ENCODE assay signal across 3 cellular contexts in the genomic region with DNA sequence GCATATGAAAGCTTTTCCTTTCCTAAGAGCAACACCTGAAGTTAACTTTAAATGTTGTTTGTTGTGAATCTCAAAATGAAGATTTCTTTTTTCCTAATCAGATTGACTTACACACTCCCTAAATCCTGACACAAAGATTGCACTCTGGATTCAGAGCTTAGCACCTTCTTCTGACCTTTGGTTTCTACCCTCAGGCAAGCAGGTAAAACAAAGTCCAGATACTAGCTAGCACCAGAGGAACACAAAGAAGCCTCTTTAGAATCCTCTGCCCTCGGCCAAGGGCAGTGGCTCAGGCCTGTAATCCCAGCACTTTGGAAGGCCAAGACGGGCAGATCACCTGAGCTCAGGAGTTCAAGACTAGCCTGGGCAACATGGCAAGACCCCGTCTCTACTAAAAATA.
TF ChIP-seq lines count a peak whose summit lies in the region.

No MANE protein-coding gene starts in this region.

TF ChIP-seq in IMR-90, 13 proteins besides CTCF, POLR2A, EP300 and RAD21:
- TF ChIP-seq MAFK (IDR thresholded peaks at IDR 0.05; ENCODE audit: low read depth, low read length) (no peak), MXI1 (IDR thresholded peaks at IDR 0.05; ENCODE audit: borderline replicate concordance, low read depth, low read length) (no peak), SMC3 (IDR thresholded peaks at IDR 0.05; ENCODE audit: low read depth, low read length) (no peak), RFX5 (IDR thresholded peaks at IDR 0.05; ENCODE audit: low read depth, low read length) (no peak), RCOR1 (IDR thresholded peaks at IDR 0.05; ENCODE audit: insufficient replicate concordance, low read length) (no peak), MAZ (IDR thresholded peaks at IDR 0.05; ENCODE audit: borderline replicate concordance, low read depth, low read length) (no peak), FOS (IDR thresholded peaks at IDR 0.05; ENCODE audit: low read depth, low read length) (no peak), BHLHE40 (IDR thresholded peaks at IDR 0.05; ENCODE audit: low read depth, low read length) (no peak), CHD1 (IDR thresholded peaks at IDR 0.05; ENCODE audit: low read depth, low read length) (no peak), CEBPB (IDR thresholded peaks at IDR 0.05; ENCODE audit: low read depth, low read length) (no peak)
- TF ChIP-seq, protein P1, sequence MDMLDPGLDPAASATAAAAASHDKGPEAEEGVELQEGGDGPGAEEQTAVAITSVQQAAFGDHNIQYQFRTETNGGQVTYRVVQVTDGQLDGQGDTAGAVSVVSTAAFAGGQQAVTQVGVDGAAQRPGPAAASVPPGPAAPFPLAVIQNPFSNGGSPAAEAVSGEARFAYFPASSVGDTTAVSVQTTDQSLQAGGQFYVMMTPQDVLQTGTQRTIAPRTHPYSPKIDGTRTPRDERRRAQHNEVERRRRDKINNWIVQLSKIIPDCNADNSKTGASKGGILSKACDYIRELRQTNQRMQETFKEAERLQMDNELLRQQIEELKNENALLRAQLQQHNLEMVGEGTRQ (IDR thresholded peaks at IDR 0.05; ENCODE audit: low read depth, low read length), result no peak
- TF ChIP-seq, protein P2, sequence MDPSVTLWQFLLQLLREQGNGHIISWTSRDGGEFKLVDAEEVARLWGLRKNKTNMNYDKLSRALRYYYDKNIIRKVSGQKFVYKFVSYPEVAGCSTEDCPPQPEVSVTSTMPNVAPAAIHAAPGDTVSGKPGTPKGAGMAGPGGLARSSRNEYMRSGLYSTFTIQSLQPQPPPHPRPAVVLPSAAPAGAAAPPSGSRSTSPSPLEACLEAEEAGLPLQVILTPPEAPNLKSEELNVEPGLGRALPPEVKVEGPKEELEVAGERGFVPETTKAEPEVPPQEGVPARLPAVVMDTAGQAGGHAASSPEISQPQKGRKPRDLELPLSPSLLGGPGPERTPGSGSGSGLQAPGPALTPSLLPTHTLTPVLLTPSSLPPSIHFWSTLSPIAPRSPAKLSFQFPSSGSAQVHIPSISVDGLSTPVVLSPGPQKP (IDR thresholded peaks at IDR 0.05; ENCODE audit: borderline replicate concordance, low read depth, low read length), result no peak

TF ChIP-seq in H1, 55 proteins besides CTCF, POLR2A, EP300 and RAD21:
- no peak for TF ChIP-seq RXRA (IDR thresholded peaks at IDR 0.05; ENCODE audit: insufficient read depth, low read depth, low read length)

TF ChIP-seq in HepG2, 621 proteins besides CTCF, POLR2A, EP300 and RAD21 (continues in another document):
- TF ChIP-seq ESRRA (CRISPR knock-in tag; IDR thresholded peaks at IDR 0.05; ENCODE audit: low read depth) (no peak), MATR3 (CRISPR knock-in tag; IDR thresholded peaks at IDR 0.05) (no peak), RCOR2 (CRISPR knock-in tag; IDR thresholded peaks at IDR 0.05) (0 out of 2 replicates have a peak, but pooled peaks have one; percentile 64), ERF (CRISPR knock-in tag; IDR thresholded peaks at IDR 0.05) (0 out of 2 replicates have a peak, but pooled peaks have one; percentile 16), RARA (CRISPR knock-in tag; IDR thresholded peaks at IDR 0.05) (0 out of 2 replicates have a peak, but pooled peaks have one; percentile 16), ZBTB38 (CRISPR knock-in tag; IDR thresholded peaks at IDR 0.05) (no peak), SMAD9 (CRISPR knock-in tag; IDR thresholded peaks at IDR 0.05) (no peak), PAX8 (CRISPR knock-in tag; IDR thresholded peaks at IDR 0.05; ENCODE audit: borderline replicate concordance) (no peak), ZMYM2 (CRISPR knock-in tag; IDR thresholded peaks at IDR 0.05) (peak; percentile 75; the same call in 1 of the 2 replicates), GLI4 (CRISPR knock-in tag; IDR thresholded peaks at IDR 0.05; ENCODE audit: borderline replicate concordance) (no peak), ZNF101 (CRISPR knock-in tag; IDR thresholded peaks at IDR 0.05; ENCODE audit: borderline replicate concordance, low read depth) (no peak), BCL6 (CRISPR knock-in tag; IDR thresholded peaks at IDR 0.05) (0 out of 2 replicates have a peak, but pooled peaks have one; percentile 5), YEATS2 (CRISPR knock-in tag; IDR thresholded peaks at IDR 0.05; ENCODE audit: borderline replicate concordance) (no peak), ZEB1 (IDR thresholded peaks at IDR 0.05; ENCODE audit: insufficient replicate concordance, low read depth) (peak; percentile 89), ZKSCAN1 (IDR thresholded peaks at IDR 0.05; ENCODE audit: low read length) (no peak), HNRNPUL1 (IDR thresholded peaks at IDR 0.05; ENCODE audit: low read depth, low read length) (no peak), NCOA5 (CRISPR knock-in tag; IDR thresholded peaks at IDR 0.05) (no peak), KMT2B (CRISPR knock-in tag; IDR thresholded peaks at IDR 0.05) (no peak), HNRNPLL (IDR thresholded peaks at IDR 0.05; ENCODE audit: low read depth, low read length, poor library complexity, severe bottlenecking) (no peak), HNF4A (CRISPR knock-in tag; IDR thresholded peaks at IDR 0.05) (peak; percentile 87), ZFY (CRISPR knock-in tag; IDR thresholded peaks at IDR 0.05) (no peak), SP2 (CRISPR knock-in tag; IDR thresholded peaks at IDR 0.05) (no peak), NR2F6 (IDR thresholded peaks at IDR 0.05) (no peak), NR2F6 (CRISPR knock-in tag; IDR thresholded peaks at IDR 0.05) (peak; percentile 27; the same call in 1 of the 2 replicates), ZMYM3 (CRISPR knock-in tag; IDR thresholded peaks at IDR 0.05) (peak; percentile 36; the same call in 1 of the 2 replicates), CBX2 (IDR thresholded peaks at IDR 0.05; ENCODE audit: low read depth, low read length) (no peak), CBX2 (CRISPR knock-in tag; IDR thresholded peaks at IDR 0.05; ENCODE audit: low read depth) (no peak), TAF15 (IDR thresholded peaks at IDR 0.05; ENCODE audit: low read depth, low read length, poor library complexity, severe bottlenecking) (no peak), ZNF772 (CRISPR knock-in tag; IDR thresholded peaks at IDR 0.05) (no peak), ZNF577 (CRISPR knock-in tag; IDR thresholded peaks at IDR 0.05; ENCODE audit: borderline replicate concordance, low read depth) (no peak), ZNF205 (CRISPR knock-in tag; IDR thresholded peaks at IDR 0.05) (0 out of 2 replicates have a peak, but pooled peaks have one; percentile 22), SOX5 (CRISPR knock-in tag; IDR thresholded peaks at IDR 0.05; ENCODE audit: borderline replicate concordance) (peak; percentile 25; the same call in 1 of the 2 replicates), ZNF224 (CRISPR knock-in tag; IDR thresholded peaks at IDR 0.05) (no peak), CEBPB (IDR thresholded peaks at IDR 0.05; ENCODE audit: borderline replicate concordance, low read depth, low read length) (no peak), CREB1 (IDR thresholded peaks at IDR 0.05) (no peak), CREB1 (CRISPR knock-in tag; IDR thresholded peaks at IDR 0.05) (no peak), ZNF672 (CRISPR knock-in tag; IDR thresholded peaks at IDR 0.05) (no peak), ZFX (CRISPR knock-in tag; IDR thresholded peaks at IDR 0.05; ENCODE audit: low read depth) (peak; percentile 36; the same call in 1 of the 2 replicates), SALL1 (CRISPR knock-in tag; IDR thresholded peaks at IDR 0.05) (0 out of 2 replicates have a peak, but pooled peaks have one; percentile 21), HNF4G (IDR thresholded peaks at IDR 0.05; ENCODE audit: borderline replicate concordance, low read depth, low read length) (peak; percentile 62; the same call in 1 of the 2 replicates), HNF4G (CRISPR knock-in tag; IDR thresholded peaks at IDR 0.05; ENCODE audit: borderline replicate concordance, low read depth) (no peak; the same call in 1 of the 2 replicates), ZFP62 (CRISPR knock-in tag; IDR thresholded peaks at IDR 0.05) (no peak), FOXA1 (IDR thresholded peaks at IDR 0.05) (no peak), FOXA1 (CRISPR knock-in tag; IDR thresholded peaks at IDR 0.05) (no peak)
- TF ChIP-seq, protein P3, sequence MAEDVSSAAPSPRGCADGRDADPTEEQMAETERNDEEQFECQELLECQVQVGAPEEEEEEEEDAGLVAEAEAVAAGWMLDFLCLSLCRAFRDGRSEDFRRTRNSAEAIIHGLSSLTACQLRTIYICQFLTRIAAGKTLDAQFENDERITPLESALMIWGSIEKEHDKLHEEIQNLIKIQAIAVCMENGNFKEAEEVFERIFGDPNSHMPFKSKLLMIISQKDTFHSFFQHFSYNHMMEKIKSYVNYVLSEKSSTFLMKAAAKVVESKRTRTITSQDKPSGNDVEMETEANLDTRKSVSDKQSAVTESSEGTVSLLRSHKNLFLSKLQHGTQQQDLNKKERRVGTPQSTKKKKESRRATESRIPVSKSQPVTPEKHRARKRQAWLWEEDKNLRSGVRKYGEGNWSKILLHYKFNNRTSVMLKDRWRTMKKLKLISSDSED (CRISPR knock-in tag; IDR thresholded peaks at IDR 0.05), result no peak
- TF ChIP-seq, protein P4, sequence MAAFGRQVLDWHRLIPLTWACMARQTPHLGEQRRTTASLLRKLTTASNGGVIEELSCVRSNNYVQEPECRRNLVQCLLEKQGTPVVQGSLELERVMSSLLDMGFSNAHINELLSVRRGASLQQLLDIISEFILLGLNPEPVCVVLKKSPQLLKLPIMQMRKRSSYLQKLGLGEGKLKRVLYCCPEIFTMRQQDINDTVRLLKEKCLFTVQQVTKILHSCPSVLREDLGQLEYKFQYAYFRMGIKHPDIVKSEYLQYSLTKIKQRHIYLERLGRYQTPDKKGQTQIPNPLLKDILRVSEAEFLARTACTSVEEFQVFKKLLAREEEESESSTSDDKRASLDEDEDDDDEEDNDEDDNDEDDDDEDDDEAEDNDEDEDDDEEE (CRISPR knock-in tag; IDR thresholded peaks at IDR 0.05), result no peak
- TF ChIP-seq, protein P5, sequence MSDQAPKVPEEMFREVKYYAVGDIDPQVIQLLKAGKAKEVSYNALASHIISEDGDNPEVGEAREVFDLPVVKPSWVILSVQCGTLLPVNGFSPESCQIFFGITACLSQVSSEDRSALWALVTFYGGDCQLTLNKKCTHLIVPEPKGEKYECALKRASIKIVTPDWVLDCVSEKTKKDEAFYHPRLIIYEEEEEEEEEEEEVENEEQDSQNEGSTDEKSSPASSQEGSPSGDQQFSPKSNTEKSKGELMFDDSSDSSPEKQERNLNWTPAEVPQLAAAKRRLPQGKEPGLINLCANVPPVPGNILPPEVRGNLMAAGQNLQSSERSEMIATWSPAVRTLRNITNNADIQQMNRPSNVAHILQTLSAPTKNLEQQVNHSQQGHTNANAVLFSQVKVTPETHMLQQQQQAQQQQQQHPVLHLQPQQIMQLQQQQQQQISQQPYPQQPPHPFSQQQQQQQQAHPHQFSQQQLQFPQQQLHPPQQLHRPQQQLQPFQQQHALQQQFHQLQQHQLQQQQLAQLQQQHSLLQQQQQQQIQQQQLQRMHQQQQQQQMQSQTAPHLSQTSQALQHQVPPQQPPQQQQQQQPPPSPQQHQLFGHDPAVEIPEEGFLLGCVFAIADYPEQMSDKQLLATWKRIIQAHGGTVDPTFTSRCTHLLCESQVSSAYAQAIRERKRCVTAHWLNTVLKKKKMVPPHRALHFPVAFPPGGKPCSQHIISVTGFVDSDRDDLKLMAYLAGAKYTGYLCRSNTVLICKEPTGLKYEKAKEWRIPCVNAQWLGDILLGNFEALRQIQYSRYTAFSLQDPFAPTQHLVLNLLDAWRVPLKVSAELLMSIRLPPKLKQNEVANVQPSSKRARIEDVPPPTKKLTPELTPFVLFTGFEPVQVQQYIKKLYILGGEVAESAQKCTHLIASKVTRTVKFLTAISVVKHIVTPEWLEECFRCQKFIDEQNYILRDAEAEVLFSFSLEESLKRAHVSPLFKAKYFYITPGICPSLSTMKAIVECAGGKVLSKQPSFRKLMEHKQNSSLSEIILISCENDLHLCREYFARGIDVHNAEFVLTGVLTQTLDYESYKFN (CRISPR knock-in tag; conservative IDR thresholded peaks at IDR 0.05), result 0 out of 2 replicates have a peak, but pooled peaks have one; percentile 44
- TF ChIP-seq, protein P6, sequence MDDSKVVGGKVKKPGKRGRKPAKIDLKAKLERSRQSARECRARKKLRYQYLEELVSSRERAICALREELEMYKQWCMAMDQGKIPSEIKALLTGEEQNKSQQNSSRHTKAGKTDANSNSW (CRISPR knock-in tag; IDR thresholded peaks at IDR 0.05; ENCODE audit: borderline replicate concordance), result no peak
- TF ChIP-seq, protein P7, sequence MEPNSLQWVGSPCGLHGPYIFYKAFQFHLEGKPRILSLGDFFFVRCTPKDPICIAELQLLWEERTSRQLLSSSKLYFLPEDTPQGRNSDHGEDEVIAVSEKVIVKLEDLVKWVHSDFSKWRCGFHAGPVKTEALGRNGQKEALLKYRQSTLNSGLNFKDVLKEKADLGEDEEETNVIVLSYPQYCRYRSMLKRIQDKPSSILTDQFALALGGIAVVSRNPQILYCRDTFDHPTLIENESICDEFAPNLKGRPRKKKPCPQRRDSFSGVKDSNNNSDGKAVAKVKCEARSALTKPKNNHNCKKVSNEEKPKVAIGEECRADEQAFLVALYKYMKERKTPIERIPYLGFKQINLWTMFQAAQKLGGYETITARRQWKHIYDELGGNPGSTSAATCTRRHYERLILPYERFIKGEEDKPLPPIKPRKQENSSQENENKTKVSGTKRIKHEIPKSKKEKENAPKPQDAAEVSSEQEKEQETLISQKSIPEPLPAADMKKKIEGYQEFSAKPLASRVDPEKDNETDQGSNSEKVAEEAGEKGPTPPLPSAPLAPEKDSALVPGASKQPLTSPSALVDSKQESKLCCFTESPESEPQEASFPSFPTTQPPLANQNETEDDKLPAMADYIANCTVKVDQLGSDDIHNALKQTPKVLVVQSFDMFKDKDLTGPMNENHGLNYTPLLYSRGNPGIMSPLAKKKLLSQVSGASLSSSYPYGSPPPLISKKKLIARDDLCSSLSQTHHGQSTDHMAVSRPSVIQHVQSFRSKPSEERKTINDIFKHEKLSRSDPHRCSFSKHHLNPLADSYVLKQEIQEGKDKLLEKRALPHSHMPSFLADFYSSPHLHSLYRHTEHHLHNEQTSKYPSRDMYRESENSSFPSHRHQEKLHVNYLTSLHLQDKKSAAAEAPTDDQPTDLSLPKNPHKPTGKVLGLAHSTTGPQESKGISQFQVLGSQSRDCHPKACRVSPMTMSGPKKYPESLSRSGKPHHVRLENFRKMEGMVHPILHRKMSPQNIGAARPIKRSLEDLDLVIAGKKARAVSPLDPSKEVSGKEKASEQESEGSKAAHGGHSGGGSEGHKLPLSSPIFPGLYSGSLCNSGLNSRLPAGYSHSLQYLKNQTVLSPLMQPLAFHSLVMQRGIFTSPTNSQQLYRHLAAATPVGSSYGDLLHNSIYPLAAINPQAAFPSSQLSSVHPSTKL (CRISPR knock-in tag; IDR thresholded peaks at IDR 0.05), result 0 out of 2 replicates have a peak, but pooled peaks have one; percentile 44
- TF ChIP-seq, protein P8, sequence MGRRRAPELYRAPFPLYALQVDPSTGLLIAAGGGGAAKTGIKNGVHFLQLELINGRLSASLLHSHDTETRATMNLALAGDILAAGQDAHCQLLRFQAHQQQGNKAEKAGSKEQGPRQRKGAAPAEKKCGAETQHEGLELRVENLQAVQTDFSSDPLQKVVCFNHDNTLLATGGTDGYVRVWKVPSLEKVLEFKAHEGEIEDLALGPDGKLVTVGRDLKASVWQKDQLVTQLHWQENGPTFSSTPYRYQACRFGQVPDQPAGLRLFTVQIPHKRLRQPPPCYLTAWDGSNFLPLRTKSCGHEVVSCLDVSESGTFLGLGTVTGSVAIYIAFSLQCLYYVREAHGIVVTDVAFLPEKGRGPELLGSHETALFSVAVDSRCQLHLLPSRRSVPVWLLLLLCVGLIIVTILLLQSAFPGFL (CRISPR knock-in tag; IDR thresholded peaks at IDR 0.05), result no peak
- TF ChIP-seq, protein P9, sequence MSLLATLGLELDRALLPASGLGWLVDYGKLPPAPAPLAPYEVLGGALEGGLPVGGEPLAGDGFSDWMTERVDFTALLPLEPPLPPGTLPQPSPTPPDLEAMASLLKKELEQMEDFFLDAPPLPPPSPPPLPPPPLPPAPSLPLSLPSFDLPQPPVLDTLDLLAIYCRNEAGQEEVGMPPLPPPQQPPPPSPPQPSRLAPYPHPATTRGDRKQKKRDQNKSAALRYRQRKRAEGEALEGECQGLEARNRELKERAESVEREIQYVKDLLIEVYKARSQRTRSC (CRISPR knock-in tag; IDR thresholded peaks at IDR 0.05; ENCODE audit: low read depth), result no peak
